10 cellular contexts compared by ENCODE assay signal in genomic region chr17:82495844-82496528, GRCh38. TPM values are rescaled to one million over a fixed set of nuclear protein-coding genes. Genes with fewer than 3 reads are reported as not detected.
DNase-seq lines count a peak whose midpoint lies in the region; ATAC-seq, FAIRE-seq and TF ChIP-seq lines count a peak whose summit lies in the region.
"Had no signal": no experiment of that assay in that cellular context is flagged by ENCODE, and none has a peak within 500 bp of the region (broad histone marks: within the 10 kb centered on the region; RNA-seq: fewer than 3 reads in every experiment).

No MANE protein-coding gene starts in this region.

- intact Hi-C loops in Caco-2 (cut with micrococcal nuclease; ENCODE audit: unreplicated experiment), result no loop called here
- intact Hi-C loops in MCF 10A (cut with micrococcal nuclease), result loop anchor here (2.0 kb wide), 1 partner anchor 59 kb away; no protein-coding TSS in a partner anchor

- in situ Hi-C loops in KBM-7 (cut with MboI; ENCODE audit: low pct_unique_long_range_greater_than_20kb, low sequenced_read_pairs), result loop anchor here (25.0 kb wide), 1 partner anchor 91 kb away; no protein-coding TSS in a partner anchor

- POLR2A ChIA-PET in Caco-2 (lab: Charles Lee), result no interaction called here
- POLR2A ChIA-PET in MCF 10A (lab: Yijun Ruan, JAX), result interaction anchor here (0.6 to 7.0 kb wide), 21 partner anchors 11 to 290 kb away, joined by 3 to 128 read pairs (median 4); partner anchors contain the start of genes CSNK1D, FOXK2 and NARF

- H3K9me3 Mint-ChIP-seq in Caco-2 (ENCODE audit: unreplicated experiment) (no peaks in the 10 kb centered on the region), MCF 10A (ENCODE audit: unreplicated experiment) (no peaks in the 10 kb centered on the region), neural crest cell (no peaks in the 10 kb centered on the region)

- peaks cover 19% of the 10 kb centered on the region for H3K4me1 ChIP-seq in Caco-2

- ATAC-seq in HG03039 (IDR thresholded peaks at IDR 0.05; ENCODE audit: unreplicated experiment), result no peak

- peak overlapping the region; percentile 56 for H3K4me3 ChIP-seq in Caco-2 (ENCODE audit: low read depth, low read length)

- H3K27me3 Mint-ChIP-seq in Caco-2 (ENCODE audit: insufficient read depth, unreplicated experiment), result peaks cover 4% of the 10 kb centered on the region
- H3K27me3 Mint-ChIP-seq in MCF 10A (ENCODE audit: insufficient read depth, unreplicated experiment), result no peaks in the 10 kb centered on the region
- H3K27me3 Mint-ChIP-seq in neural crest cell (ENCODE audit: low read depth), result peaks cover 12% of the 10 kb centered on the region

- no peak for FAIRE-seq in D721Med (lab: Jason Lieb, UNC)
- FAIRE-seq: GM18507 had no signal

- TF ChIP-seq CTCF in Caco-2 (IDR thresholded peaks at IDR 0.05; ENCODE audit: insufficient read depth in 1 of 2, low read depth in 1 of 2, low read length in 1 of 2, severe bottlenecking in 1 of 2, unreplicated experiment in 1 of 2) (no peak), MCF 10A (IDR thresholded peaks at IDR 0.05; ENCODE audit: unreplicated experiment) (no peak), neural crest cell (conservative IDR thresholded peaks at IDR 0.05) (no peak), D721Med (IDR thresholded peaks at IDR 0.05; ENCODE audit: insufficient read depth, missing control alignments) (no peak)

- H3K27ac Mint-ChIP-seq in Caco-2 (ENCODE audit: unreplicated experiment) (no peak overlapping the region), MCF 10A (ENCODE audit: low read depth, unreplicated experiment) (peak overlapping the region; percentile 39), neural crest cell (ENCODE audit: unreplicated experiment) (no peak overlapping the region)

- no peaks in the 10 kb centered on the region for H3K9me3 ChIP-seq in Caco-2

- DNase-seq in Caco-2, result peak in 1 of 2 experiments; percentile 74
- DNase-seq in NCI-H1417 treated with DMSO at 0.1 percent for 48 hours (lab: John Stamatoyannopoulos, UW), result peak; percentile 31
- peak; percentile 95 for DNase-seq in MCF 10A (ENCODE audit: unreplicated experiment)
- DNase-seq in neural crest cell (ENCODE audit: low read depth, low spot score), result no peak
- DNase-seq in activated effector memory CD4-positive, alpha-beta T cell treated with Interleukin-2 at 50 U/mL for 16 hours, result no peak
- DNase-seq in KBM-7, result no peak
- no peak for DNase-seq in D721Med (ENCODE audit: insufficient read length, low spot score)
- DNase-seq: activated CD4-positive, CD25-positive, alpha-beta regulatory T cell treated with anti-CD3 and anti-CD28 coated beads, Interleukin-2, amount 50 U/mL, for 72 hours had no signal

- H3K36me3 Mint-ChIP-seq in Caco-2 (ENCODE audit: insufficient read depth, unreplicated experiment) (peaks cover 27% of the 10 kb centered on the region), MCF 10A (ENCODE audit: insufficient read depth, unreplicated experiment) (peaks cover 10% of the 10 kb centered on the region), neural crest cell (ENCODE audit: low read depth) (peaks cover 4% of the 10 kb centered on the region)

- no peaks in the 10 kb centered on the region for H3K27me3 ChIP-seq in Caco-2 (replicated peaks; ENCODE audit: control insufficient read depth, insufficient read depth, low read length)

- H3K36me3 ChIP-seq in Caco-2 (ENCODE audit: control insufficient read depth, insufficient read depth, low read length), result no peaks in the 10 kb centered on the region

- H3K4me3 Mint-ChIP-seq in Caco-2 (ENCODE audit: unreplicated experiment), result peak overlapping the region; percentile 91
- H3K4me3 Mint-ChIP-seq in MCF 10A (ENCODE audit: unreplicated experiment), result peak overlapping the region; percentile 68
- H3K4me3 Mint-ChIP-seq in neural crest cell, result peak overlapping the region; percentile 74

- CTCF ChIA-PET in Caco-2 (lab: Charles Lee) (interaction anchor here (0.7 kb wide), 1 partner anchor 47 kb away, joined by 3 read pairs; no protein-coding TSS in a partner anchor), MCF 10A (lab: Yijun Ruan, JAX) (interaction anchor here (0.6 to 1.0 kb wide), 12 partner anchors 8 to 567 kb away, joined by 3 to 6 read pairs (median 4); no protein-coding TSS in a partner anchor)

- H3K4me1 Mint-ChIP-seq in Caco-2 (ENCODE audit: low read depth, unreplicated experiment) (peaks cover 12% of the 10 kb centered on the region), MCF 10A (ENCODE audit: insufficient read depth, unreplicated experiment) (peaks cover 39% of the 10 kb centered on the region), neural crest cell (peaks cover 21% of the 10 kb centered on the region)

- BruUV-seq in Caco-2 (replicated peaks; lab: Mats Ljungman, UMichigan) (no TSS peak), MCF 10A (replicated peaks; lab: Mats Ljungman, UMichigan) (no TSS peak)

RNA-seq across cellular contexts. Expression of gene FOXK2, which starts 23.5 kb away (rescaled TPM):
- total RNA-seq in Caco-2 (2022) (118 and 124 TPM in 2 replicates), MCF 10A (2022) (85.9 and 104 TPM in 2 replicates), neural crest cell (84.3 and 92.2 TPM in 2 replicates)

RNA-seq across cellular contexts. Expression of gene NARF, which starts 37.4 kb away (rescaled TPM):
- total RNA-seq in Caco-2 (2022), result 62.1 and 66.1 TPM in 2 replicates
- total RNA-seq in MCF 10A (2022), result 20.6 TPM in 2 replicates
- total RNA-seq in neural crest cell, result 73.3 and 84.2 TPM in 2 replicates

RNA-seq across cellular contexts. Expression of gene CYBC1, which starts 45.4 kb away (rescaled TPM):
- total RNA-seq in Caco-2 (2022) (99.6 and 99.9 TPM in 2 replicates), MCF 10A (2022) (38.0 and 45.4 TPM in 2 replicates), neural crest cell (111 and 115 TPM in 2 replicates)

Comparison
In these comparisons a context has a peak if more than half of its experiments do, and no peak if none do; other contexts are left out.
1. DNase-seq: peak in NCI-H1417 treated with DMSO at 0.1 percent for 48 hours (single experiment) and MCF 10A (single experiment); none in neural crest cell (single experiment), activated effector memory CD4-positive, alpha-beta T cell treated with Interleukin-2 at 50 U/mL for 16 hours (single experiment), KBM-7 (single experiment) and D721Med (single experiment).
2. Peak in every context shown above with its lines, with median percentiles within 50 percentile points of each other: H3K4me3 Mint-ChIP-seq.